ENCODE assay signal across 19 cellular contexts in genomic region chr1:43482240-43482639, GRCh38.
"Had no signal": no experiment of that assay in that cellular context is flagged by ENCODE, and none has a peak within 500 bp of the region (broad histone marks: within the 10 kb centered on the region; RNA-seq: fewer than 3 reads in every experiment).

No MANE protein-coding gene starts in this region.

- H3K27me3 ChIP-seq: breast epithelium, hepatocyte, transverse colon had no signal

- H3K4me1 ChIP-seq: breast epithelium, left ventricle myocardium inferior had no signal

- H3K36me3 ChIP-seq: breast epithelium, left ventricle myocardium inferior, transverse colon, WERI-Rb-1 had no signal

- H3K9me3 Mint-ChIP-seq: natural killer cell treated with Interleukin-12 subunit alpha and Interleukin-12 subunit beta and Interleukin-15 and Interleukin-18, amount 100 ng/mL, for 72 hours had no signal

- DNase-seq: activated CD4-positive, alpha-beta memory T cell treated with anti-CD3 and anti-CD28 coated beads, Interleukin-2, amount 10 ng/mL, durations not matched to agents 7 days and 5 days; activated effector memory CD4-positive, alpha-beta T cell treated with anti-CD3 and anti-CD28 coated beads, Interleukin-2, amount 50 U/mL, for 16 hours; activated T-cell treated with anti-CD3 and anti-CD28 coated beads, Interleukin-2, amount 50 U/mL, for 4 hours; anterior cingulate cortex; cerebellar nuclear complex; effector memory CD4-positive, alpha-beta T cell; islet precursor cell; left ventricle myocardium inferior; mesenchymal stem cell; stimulated activated CD4-positive, alpha-beta T cell treated with anti-CD3 and anti-CD28 coated beads, Interleukin-15, amount 100 ng/mL, for 24 hours; stimulated activated CD4-positive, alpha-beta T cell treated with anti-CD3 and anti-CD28 coated beads, Interleukin-4, amount 100 ng/mL, for 1 hour; stimulated activated naive CD4-positive, alpha-beta T cell treated with Interleukin-2 at 50 U/mL for 16 hours; transverse colon; WERI-Rb-1 had no signal

- H3K27ac ChIP-seq: breast epithelium, hepatocyte, left ventricle myocardium inferior, WERI-Rb-1 had no signal

- H3K4me3 Mint-ChIP-seq: activated CD4-positive, alpha-beta memory T cell treated with anti-CD3 and anti-CD28 coated beads, Interleukin-2, amount 10 ng/mL, durations not matched to agents 7 days and 5 days; activated naive CD8-positive, alpha-beta T cell; activated T-cell treated with anti-CD3 and anti-CD28 coated beads, Interleukin-2, amount 50 U/mL, for 4 hours; dendritic cell treated with granulocyte-macrophage colony-stimulating factor and Interleukin-4, amounts not matched to agents 40 ng/mL and 50 ng/mL, for 4 days; natural killer cell treated with Interleukin-12 subunit alpha and Interleukin-12 subunit beta and Interleukin-15 and Interleukin-18, amount 100 ng/mL, for 72 hours had no signal

- H3K36me3 Mint-ChIP-seq: activated naive CD8-positive, alpha-beta T cell; natural killer cell treated with Interleukin-12 subunit alpha and Interleukin-12 subunit beta and Interleukin-15 and Interleukin-18, amount 100 ng/mL, for 72 hours had no signal

- H3K4me3 ChIP-seq: breast epithelium, hepatocyte, left ventricle myocardium inferior, transverse colon had no signal

- ATAC-seq: activated T-cell treated with anti-CD3 and anti-CD28 coated beads, Interleukin-2, amount 50 U/mL, for 4 hours; natural killer cell treated with Interleukin-12 subunit alpha and Interleukin-12 subunit beta and Interleukin-15 and Interleukin-18, amount 100 ng/mL, for 72 hours had no signal

- H3K27ac Mint-ChIP-seq: activated CD4-positive, alpha-beta memory T cell treated with anti-CD3 and anti-CD28 coated beads, Interleukin-2, amount 10 ng/mL, durations not matched to agents 7 days and 5 days; activated naive CD8-positive, alpha-beta T cell; dendritic cell treated with granulocyte-macrophage colony-stimulating factor and Interleukin-4, amounts not matched to agents 40 ng/mL and 50 ng/mL, for 4 days had no signal

- H2AFZ ChIP-seq: hepatocyte had no signal

- H3K4me2 ChIP-seq: hepatocyte had no signal

- H3K9me3 ChIP-seq: breast epithelium, transverse colon had no signal

- H3K79me2 ChIP-seq: hepatocyte had no signal
